In the genomic region with DNA sequence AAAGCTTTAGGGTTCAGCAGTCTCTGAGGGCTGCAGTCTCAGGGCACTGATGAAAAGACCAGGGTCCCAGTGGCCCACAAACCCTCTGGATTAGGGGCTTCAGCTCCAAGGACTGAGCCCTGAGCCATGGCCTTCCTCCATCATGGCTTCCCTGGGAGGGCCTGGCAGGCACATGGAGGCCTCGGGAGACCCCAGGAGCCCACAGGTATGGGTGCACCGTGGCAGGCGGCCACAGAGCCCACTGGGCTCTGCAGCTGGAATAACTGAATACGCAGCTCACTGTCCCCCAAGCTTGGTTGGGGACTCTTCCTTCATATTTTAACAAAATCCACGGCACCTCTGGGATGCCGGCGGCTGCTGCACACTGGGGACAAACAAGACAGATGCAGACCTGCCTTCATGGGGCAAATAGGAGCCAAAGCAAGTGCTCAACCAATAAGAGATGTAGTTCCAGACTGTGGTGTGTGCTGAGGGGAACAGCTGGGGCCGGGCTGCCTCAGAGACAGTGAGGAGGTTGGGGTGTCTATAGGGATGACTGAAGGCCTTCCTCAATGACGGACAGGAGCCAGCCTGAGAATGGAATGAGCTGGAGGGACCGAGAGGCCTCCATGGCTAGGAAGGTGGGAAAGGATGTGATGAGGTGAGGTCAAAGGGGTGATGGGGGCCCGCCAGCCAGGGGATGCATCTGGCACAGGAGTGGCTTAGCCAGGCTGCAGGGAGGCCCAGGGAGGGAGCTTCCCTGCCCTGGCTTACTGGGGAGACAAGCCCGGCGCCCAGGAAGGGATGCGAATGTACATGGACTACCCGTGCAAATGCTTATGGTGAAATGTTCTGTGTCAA, we compare ENCODE assay signal across 1 cellular context.
TF ChIP-seq lines count a peak whose summit lies in the region.

No MANE protein-coding gene starts in this region.

TF ChIP-seq in A549, 52 proteins besides CTCF, POLR2A, EP300 and RAD21:
- TF ChIP-seq USF2 (IDR thresholded peaks at IDR 0.05) = no peak
